In the genomic region with DNA sequence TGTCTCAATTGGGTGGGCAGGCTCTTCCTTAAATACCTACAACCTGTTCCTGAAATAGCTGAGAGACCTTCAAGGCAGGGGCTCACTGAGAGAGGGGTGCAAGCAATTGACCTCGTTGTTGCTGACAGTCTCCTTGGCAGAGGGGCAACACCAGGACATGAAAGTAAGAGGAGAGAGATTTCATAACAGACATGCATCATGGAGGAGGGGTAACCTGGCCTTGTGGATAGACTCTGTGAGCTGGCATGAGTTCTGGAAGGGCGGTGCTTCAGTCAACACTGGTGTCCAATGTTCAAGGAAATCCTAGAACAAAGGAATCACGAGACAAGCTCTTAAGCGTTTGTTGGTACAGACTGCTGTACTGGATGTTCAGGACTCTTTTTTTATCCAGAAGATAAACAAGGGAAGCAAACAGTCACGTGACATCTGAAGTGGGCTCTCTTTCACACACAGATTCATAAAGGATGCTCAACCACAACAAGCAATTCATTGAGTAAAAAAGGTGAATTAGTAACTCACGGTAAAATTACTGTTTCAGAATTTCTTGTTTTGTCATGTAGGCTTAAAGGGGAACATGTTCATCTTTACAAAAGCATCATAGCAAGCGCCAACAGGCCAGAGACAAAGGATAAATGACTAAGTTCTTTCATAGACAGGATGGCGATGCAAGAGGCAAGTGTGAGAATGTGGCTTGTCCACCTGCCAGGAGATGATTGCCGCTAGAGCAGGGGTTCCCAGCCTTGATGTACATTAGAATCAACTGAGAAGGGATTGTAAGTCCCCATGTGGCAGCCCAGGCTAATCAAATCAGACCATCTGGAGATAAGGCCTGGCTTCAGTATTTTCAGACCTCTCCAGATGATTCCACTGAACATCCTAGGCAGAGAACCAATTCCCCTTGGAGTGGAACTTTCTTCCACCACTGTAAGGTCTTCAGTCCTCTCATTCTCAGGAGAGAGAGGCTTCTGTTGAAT, we compare ENCODE assay signal across 2 cellular contexts.
TF ChIP-seq lines count a peak whose summit lies in the region.

No MANE protein-coding gene starts in this region.

TF ChIP-seq in SK-N-SH, 30 proteins besides CTCF, POLR2A, EP300 and RAD21:
- TF ChIP-seq EZH2phosphoT487 (IDR thresholded peaks at IDR 0.05; ENCODE audit: borderline replicate concordance, low read depth) = no peak
- no peak for TF ChIP-seq GABPA (IDR thresholded peaks at IDR 0.05; ENCODE audit: low read depth)
- no peak for TF ChIP-seq RCOR1 (IDR thresholded peaks at IDR 0.05; ENCODE audit: low read length)
- no peak for TF ChIP-seq YY1 (IDR thresholded peaks at IDR 0.05; ENCODE audit: low read depth)
- no peak for TF ChIP-seq RFX5 (IDR thresholded peaks at IDR 0.05; ENCODE audit: low read length)
- TF ChIP-seq FOXM1 (IDR thresholded peaks at IDR 0.05; ENCODE audit: low read depth) = no peak
- no peak for TF ChIP-seq FOXJ3 (CRISPR knock-in tag; IDR thresholded peaks at IDR 0.05)
- no peak for TF ChIP-seq JUND (IDR thresholded peaks at IDR 0.05)
- no peak for TF ChIP-seq TCF12 (IDR thresholded peaks at IDR 0.05)

TF ChIP-seq in SK-N-SH treated with all-trans-retinoic acid at 6 μM for 48 hours, 23 proteins besides CTCF, POLR2A, EP300 and RAD21:
- TF ChIP-seq, protein P1, sequence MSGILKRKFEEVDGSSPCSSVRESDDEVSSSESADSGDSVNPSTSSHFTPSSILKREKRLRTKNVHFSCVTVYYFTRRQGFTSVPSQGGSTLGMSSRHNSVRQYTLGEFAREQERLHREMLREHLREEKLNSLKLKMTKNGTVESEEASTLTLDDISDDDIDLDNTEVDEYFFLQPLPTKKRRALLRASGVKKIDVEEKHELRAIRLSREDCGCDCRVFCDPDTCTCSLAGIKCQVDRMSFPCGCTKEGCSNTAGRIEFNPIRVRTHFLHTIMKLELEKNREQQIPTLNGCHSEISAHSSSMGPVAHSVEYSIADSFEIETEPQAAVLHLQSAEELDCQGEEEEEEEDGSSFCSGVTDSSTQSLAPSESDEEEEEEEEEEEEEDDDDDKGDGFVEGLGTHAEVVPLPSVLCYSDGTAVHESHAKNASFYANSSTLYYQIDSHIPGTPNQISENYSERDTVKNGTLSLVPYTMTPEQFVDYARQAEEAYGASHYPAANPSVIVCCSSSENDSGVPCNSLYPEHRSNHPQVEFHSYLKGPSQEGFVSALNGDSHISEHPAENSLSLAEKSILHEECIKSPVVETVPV (CRISPR knock-in tag; IDR thresholded peaks at IDR 0.05) = no peak
- TF ChIP-seq OSR1 (CRISPR knock-in tag; IDR thresholded peaks at IDR 0.05) (no peak), ZNF8 (CRISPR knock-in tag; IDR thresholded peaks at IDR 0.05) (no peak), ZNF565 (CRISPR knock-in tag; conservative IDR thresholded peaks at IDR 0.05; ENCODE audit: low read depth) (no peak), TOX (CRISPR knock-in tag; IDR thresholded peaks at IDR 0.05; ENCODE audit: borderline replicate concordance) (no peak), ARNTL (CRISPR knock-in tag; IDR thresholded peaks at IDR 0.05; ENCODE audit: borderline replicate concordance, low read depth) (no peak), CSDC2 (CRISPR knock-in tag; IDR thresholded peaks at IDR 0.05) (no peak), PPARA (CRISPR knock-in tag; IDR thresholded peaks at IDR 0.05; ENCODE audit: borderline replicate concordance) (no peak), ZNF70 (CRISPR knock-in tag; IDR thresholded peaks at IDR 0.05) (no peak), ZFP3 (CRISPR knock-in tag; IDR thresholded peaks at IDR 0.05) (no peak), SNAI2 (CRISPR knock-in tag; IDR thresholded peaks at IDR 0.05) (no peak), ESRRG (CRISPR knock-in tag; IDR thresholded peaks at IDR 0.05) (no peak), ZC3H10 (CRISPR knock-in tag; IDR thresholded peaks at IDR 0.05) (no peak), ISL1 (CRISPR knock-in tag; IDR thresholded peaks at IDR 0.05) (no peak), BACH2 (CRISPR knock-in tag; IDR thresholded peaks at IDR 0.05; ENCODE audit: borderline replicate concordance) (no peak), ZFP30 (CRISPR knock-in tag; IDR thresholded peaks at IDR 0.05) (no peak)
- TF ChIP-seq, protein P2, sequence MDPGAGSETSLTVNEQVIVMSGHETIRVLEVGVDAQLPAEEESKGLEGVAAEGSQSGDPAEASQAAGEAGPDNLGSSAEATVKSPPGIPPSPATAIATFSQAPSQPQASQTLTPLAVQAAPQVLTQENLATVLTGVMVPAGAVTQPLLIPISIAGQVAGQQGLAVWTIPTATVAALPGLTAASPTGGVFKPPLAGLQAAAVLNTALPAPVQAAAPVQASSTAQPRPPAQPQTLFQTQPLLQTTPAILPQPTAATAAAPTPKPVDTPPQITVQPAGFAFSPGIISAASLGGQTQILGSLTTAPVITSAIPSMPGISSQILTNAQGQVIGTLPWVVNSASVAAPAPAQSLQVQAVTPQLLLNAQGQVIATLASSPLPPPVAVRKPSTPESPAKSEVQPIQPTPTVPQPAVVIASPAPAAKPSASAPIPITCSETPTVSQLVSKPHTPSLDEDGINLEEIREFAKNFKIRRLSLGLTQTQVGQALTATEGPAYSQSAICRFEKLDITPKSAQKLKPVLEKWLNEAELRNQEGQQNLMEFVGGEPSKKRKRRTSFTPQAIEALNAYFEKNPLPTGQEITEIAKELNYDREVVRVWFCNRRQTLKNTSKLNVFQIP (CRISPR knock-in tag; IDR thresholded peaks at IDR 0.05; ENCODE audit: borderline replicate concordance, low read depth) = no peak
- TF ChIP-seq, protein P3, sequence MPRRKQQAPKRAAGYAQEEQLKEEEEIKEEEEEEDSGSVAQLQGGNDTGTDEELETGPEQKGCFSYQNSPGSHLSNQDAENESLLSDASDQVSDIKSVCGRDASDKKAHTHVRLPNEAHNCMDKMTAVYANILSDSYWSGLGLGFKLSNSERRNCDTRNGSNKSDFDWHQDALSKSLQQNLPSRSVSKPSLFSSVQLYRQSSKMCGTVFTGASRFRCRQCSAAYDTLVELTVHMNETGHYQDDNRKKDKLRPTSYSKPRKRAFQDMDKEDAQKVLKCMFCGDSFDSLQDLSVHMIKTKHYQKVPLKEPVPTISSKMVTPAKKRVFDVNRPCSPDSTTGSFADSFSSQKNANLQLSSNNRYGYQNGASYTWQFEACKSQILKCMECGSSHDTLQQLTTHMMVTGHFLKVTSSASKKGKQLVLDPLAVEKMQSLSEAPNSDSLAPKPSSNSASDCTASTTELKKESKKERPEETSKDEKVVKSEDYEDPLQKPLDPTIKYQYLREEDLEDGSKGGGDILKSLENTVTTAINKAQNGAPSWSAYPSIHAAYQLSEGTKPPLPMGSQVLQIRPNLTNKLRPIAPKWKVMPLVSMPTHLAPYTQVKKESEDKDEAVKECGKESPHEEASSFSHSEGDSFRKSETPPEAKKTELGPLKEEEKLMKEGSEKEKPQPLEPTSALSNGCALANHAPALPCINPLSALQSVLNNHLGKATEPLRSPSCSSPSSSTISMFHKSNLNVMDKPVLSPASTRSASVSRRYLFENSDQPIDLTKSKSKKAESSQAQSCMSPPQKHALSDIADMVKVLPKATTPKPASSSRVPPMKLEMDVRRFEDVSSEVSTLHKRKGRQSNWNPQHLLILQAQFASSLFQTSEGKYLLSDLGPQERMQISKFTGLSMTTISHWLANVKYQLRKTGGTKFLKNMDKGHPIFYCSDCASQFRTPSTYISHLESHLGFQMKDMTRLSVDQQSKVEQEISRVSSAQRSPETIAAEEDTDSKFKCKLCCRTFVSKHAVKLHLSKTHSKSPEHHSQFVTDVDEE (CRISPR knock-in tag; IDR thresholded peaks at IDR 0.05) = no peak
- TF ChIP-seq, protein P4, sequence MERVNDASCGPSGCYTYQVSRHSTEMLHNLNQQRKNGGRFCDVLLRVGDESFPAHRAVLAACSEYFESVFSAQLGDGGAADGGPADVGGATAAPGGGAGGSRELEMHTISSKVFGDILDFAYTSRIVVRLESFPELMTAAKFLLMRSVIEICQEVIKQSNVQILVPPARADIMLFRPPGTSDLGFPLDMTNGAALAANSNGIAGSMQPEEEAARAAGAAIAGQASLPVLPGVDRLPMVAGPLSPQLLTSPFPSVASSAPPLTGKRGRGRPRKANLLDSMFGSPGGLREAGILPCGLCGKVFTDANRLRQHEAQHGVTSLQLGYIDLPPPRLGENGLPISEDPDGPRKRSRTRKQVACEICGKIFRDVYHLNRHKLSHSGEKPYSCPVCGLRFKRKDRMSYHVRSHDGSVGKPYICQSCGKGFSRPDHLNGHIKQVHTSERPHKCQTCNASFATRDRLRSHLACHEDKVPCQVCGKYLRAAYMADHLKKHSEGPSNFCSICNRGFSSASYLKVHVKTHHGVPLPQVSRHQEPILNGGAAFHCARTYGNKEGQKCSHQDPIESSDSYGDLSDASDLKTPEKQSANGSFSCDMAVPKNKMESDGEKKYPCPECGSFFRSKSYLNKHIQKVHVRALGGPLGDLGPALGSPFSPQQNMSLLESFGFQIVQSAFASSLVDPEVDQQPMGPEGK (CRISPR knock-in tag; IDR thresholded peaks at IDR 0.05; ENCODE audit: borderline replicate concordance) = no peak
- TF ChIP-seq, protein P5, sequence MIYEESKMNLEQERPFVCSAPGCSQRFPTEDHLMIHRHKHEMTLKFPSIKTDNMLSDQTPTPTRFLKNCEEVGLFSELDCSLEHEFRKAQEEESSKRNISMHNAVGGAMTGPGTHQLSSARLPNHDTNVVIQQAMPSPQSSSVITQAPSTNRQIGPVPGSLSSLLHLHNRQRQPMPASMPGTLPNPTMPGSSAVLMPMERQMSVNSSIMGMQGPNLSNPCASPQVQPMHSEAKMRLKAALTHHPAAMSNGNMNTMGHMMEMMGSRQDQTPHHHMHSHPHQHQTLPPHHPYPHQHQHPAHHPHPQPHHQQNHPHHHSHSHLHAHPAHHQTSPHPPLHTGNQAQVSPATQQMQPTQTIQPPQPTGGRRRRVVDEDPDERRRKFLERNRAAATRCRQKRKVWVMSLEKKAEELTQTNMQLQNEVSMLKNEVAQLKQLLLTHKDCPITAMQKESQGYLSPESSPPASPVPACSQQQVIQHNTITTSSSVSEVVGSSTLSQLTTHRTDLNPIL (CRISPR knock-in tag; IDR thresholded peaks at IDR 0.05; ENCODE audit: low read depth) = no peak
